ENCODE assay signal across 9 cellular contexts in the genomic region with DNA sequence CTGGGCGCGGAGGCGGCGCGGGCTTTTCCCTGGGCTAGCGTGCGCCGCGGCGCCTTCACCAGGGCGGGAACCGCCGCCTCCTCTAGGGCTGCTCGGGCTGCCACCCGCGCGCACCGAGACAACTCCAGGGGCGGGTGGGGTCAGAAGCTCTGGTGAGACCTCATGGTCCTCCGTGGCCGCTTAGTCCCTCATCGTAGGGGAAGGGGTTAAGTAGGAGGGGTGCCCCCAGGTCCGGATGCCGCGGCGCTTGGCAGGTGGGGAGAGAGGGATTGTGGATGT. TPM values are rescaled to one million over a fixed set of nuclear protein-coding genes. Genes with fewer than 3 reads are reported as not detected.
A peak's percentile ranks its signal among the peaks of the same experiment; 100 is the strongest.
DNase-seq lines count a peak whose midpoint lies in the region; ATAC-seq, FAIRE-seq and TF ChIP-seq lines count a peak whose summit lies in the region.
"Had no signal": no experiment of that assay in that cellular context is flagged by ENCODE, and none has a peak within 500 bp of the region (broad histone marks: within the 10 kb centered on the region; RNA-seq: fewer than 3 reads in every experiment).

No MANE protein-coding gene starts in this region.

- H3K79me2 ChIP-seq in neural progenitor cell (ENCODE audit: low read depth): no peaks in the 10 kb centered on the region

- peak overlapping the region; percentile 98 for H2AFZ ChIP-seq in neural progenitor cell (replicated peaks)

- peaks cover 24% of the 10 kb centered on the region for H3F3A ChIP-seq in neural progenitor cell (ENCODE audit: low read depth)

- H3K9me3 ChIP-seq in SJSA1 (replicated peaks) (no peaks in the 10 kb centered on the region), neural progenitor cell (ENCODE audit: low read depth) (no peaks in the 10 kb centered on the region)

- H3K27ac ChIP-seq in SJSA1: peak overlapping the region; percentile 69
- no peak overlapping the region for H3K27ac ChIP-seq in neural progenitor cell

- H3K36me3 ChIP-seq in SJSA1 (peaks cover 3% of the 10 kb centered on the region; the same call in 1 of the 2 replicates), neural progenitor cell (no peaks in the 10 kb centered on the region)

- peaks cover 20% of the 10 kb centered on the region for H3K4me1 ChIP-seq in SJSA1 (replicated peaks)
- H3K4me1 ChIP-seq in neural progenitor cell: peaks cover 20% of the 10 kb centered on the region

- intact Hi-C loops in sciatic nerve (cut with DNase I): no loop called here

- H3K27me3 Mint-ChIP-seq in neural progenitor cell (ENCODE audit: insufficient read depth, low read depth): peaks cover 8% of the 10 kb centered on the region

- no peak overlapping the region for H3K27ac Mint-ChIP-seq in neural progenitor cell

- DNase-seq in GM13977 (ENCODE audit: low spot score): peak; percentile 37
- DNase-seq in SJSA1 (ENCODE audit: low read depth in 1 of 2, low spot score in 2 of 2): peak in 1 of 2 experiments; percentile 54
- no peak for DNase-seq in fibroblast of pulmonary artery (ENCODE audit: low read depth)
- peak; percentile 56 for DNase-seq in neural progenitor cell (ENCODE audit: low spot score)
- DNase-seq in D721Med (ENCODE audit: insufficient read length, low spot score): no peak
- no peak for DNase-seq in sciatic nerve (ENCODE audit: low spot score)
- no peak for DNase-seq in NCI-H187 treated with DMSO at 0.1 percent for 48 hours (lab: John Stamatoyannopoulos, UW)

- H3K27me3 ChIP-seq in SJSA1 (replicated peaks) (no peaks in the 10 kb centered on the region), neural progenitor cell (peaks cover 90% of the 10 kb centered on the region)

- peak overlapping the region; percentile 86 for H3K4me3 Mint-ChIP-seq in neural progenitor cell

- no peak for FAIRE-seq in D721Med (lab: Jason Lieb, UNC)
- FAIRE-seq: islet of Langerhans had no signal

- TF ChIP-seq CTCF in GM13977 (IDR thresholded peaks at IDR 0.05; ENCODE audit: extremely low read depth, insufficient read depth, missing control alignments) (no peak), fibroblast of pulmonary artery (IDR thresholded peaks at IDR 0.05; ENCODE audit: low read length, missing control alignments) (no peak), neural progenitor cell (IDR thresholded peaks at IDR 0.05) (no peak), D721Med (IDR thresholded peaks at IDR 0.05; ENCODE audit: insufficient read depth, missing control alignments) (no peak)

- ATAC-seq in sciatic nerve: no peak
- ATAC-seq in GM21717 (IDR thresholded peaks at IDR 0.05; ENCODE audit: unreplicated experiment): no peak

- in situ Hi-C loops in GM13977 (cut with MboI; ENCODE audit: low pct_unique_long_range_greater_than_20kb, low sequenced_read_pairs, unreplicated experiment): no loop called here

- H3K36me3 Mint-ChIP-seq in neural progenitor cell: no peaks in the 10 kb centered on the region

- H3K4me2 ChIP-seq in neural progenitor cell: peak overlapping the region; percentile 92

- no peaks in the 10 kb centered on the region for H3K9me3 Mint-ChIP-seq in neural progenitor cell

- H4K20me1 ChIP-seq in neural progenitor cell (ENCODE audit: low read depth): peaks cover 6% of the 10 kb centered on the region

- H3K4me1 Mint-ChIP-seq in neural progenitor cell: peaks cover 43% of the 10 kb centered on the region

- no peak overlapping the region for H3K9ac ChIP-seq in neural progenitor cell

- H3K4me3 ChIP-seq in SJSA1 (peak overlapping the region; percentile 59), fibroblast of pulmonary artery (replicated peaks; ENCODE audit: low read depth, low read length) (peak overlapping the region; percentile 62), neural progenitor cell (peak overlapping the region; percentile 65)

RNA-seq across cellular contexts. Expression of a gene that starts 0.6 kb away (rescaled TPM):
- total RNA-seq in SJSA1 (2014; rRNA removed; shearing (Covaris generic)): 4.8 and 6.6 TPM in 2 replicates
- 2.5 and 2.8 TPM in 2 replicates for total RNA-seq in neural progenitor cell (ENCODE audit: low replicate concordance)
- 9.5 TPM for total RNA-seq in sciatic nerve

Comparison
In these comparisons a context has a peak if more than half of its experiments do, and no peak if none do; other contexts are left out.
1. DNase-seq: peak in GM13977 (single experiment) and neural progenitor cell (single experiment); none in fibroblast of pulmonary artery (single experiment), D721Med (single experiment), sciatic nerve (single experiment) and NCI-H187 treated with DMSO at 0.1 percent for 48 hours (single experiment).
2. Peak in every context shown above with its lines, with median percentiles within 50 percentile points of each other: H3K4me3 ChIP-seq.